8 cellular contexts compared by ENCODE assay signal in genomic region chr3:182258538-182259177, GRCh38.
DNase-seq lines count a peak whose midpoint lies in the region; ATAC-seq and TF ChIP-seq lines count a peak whose summit lies in the region.

No MANE protein-coding gene starts in this region.

- no peaks in the 10 kb centered on the region for H3K4me1 Mint-ChIP-seq in activated naive CD8-positive, alpha-beta T cell treated with anti-CD3 and anti-CD28 coated beads, Interleukin-2, amount 50 U/mL, for 24 hours

- no peak overlapping the region for H3K27ac ChIP-seq in upper lobe of right lung

- H3K27me3 ChIP-seq in upper lobe of right lung: peaks cover 8% of the 10 kb centered on the region
- H3K27me3 ChIP-seq in MG63: peaks cover 3% of the 10 kb centered on the region

- H3K36me3 ChIP-seq in upper lobe of right lung: no peaks in the 10 kb centered on the region
- no peaks in the 10 kb centered on the region for H3K36me3 ChIP-seq in MG63

- H3K9me3 Mint-ChIP-seq in activated naive CD8-positive, alpha-beta T cell treated with anti-CD3 and anti-CD28 coated beads, Interleukin-2, amount 50 U/mL, for 24 hours: no peaks in the 10 kb centered on the region

- no peak overlapping the region for H3K27ac Mint-ChIP-seq in activated naive CD8-positive, alpha-beta T cell treated with anti-CD3 and anti-CD28 coated beads, Interleukin-2, amount 50 U/mL, for 24 hours

- no peaks in the 10 kb centered on the region for H3K4me1 ChIP-seq in upper lobe of right lung

- H3K9me3 ChIP-seq in upper lobe of right lung (no peaks in the 10 kb centered on the region), MG63 (no peaks in the 10 kb centered on the region)

- peak; percentile 48 for DNase-seq in DMS53 treated with DMSO at 0.1 percent for 48 hours (lab: John Stamatoyannopoulos, UW; ENCODE audit: unreplicated experiment)
- DNase-seq in LoVo (ENCODE audit: low spot score): peak; percentile 54
- peak; percentile 72 for DNase-seq in SK-MEL-5 (ENCODE audit: low read depth, low spot score)
- DNase-seq in left ventricle myocardium superior: no peak
- DNase-seq in upper lobe of right lung: no peak
- no peak for DNase-seq in activated naive CD8-positive, alpha-beta T cell treated with anti-CD3 and anti-CD28 coated beads, Interleukin-2, amount 50 U/mL, for 24 hours
- no peak for DNase-seq in stimulated activated CD8-positive, alpha-beta memory T cell treated with anti-CD3 and anti-CD28 coated beads, Interleukin-4, amount 100 ng/mL, for 48 hours
- no peak for DNase-seq in MG63

- intact Hi-C loops in left ventricle myocardium superior (cut with micrococcal nuclease) (loop anchor here (10.0 kb wide), 1 partner anchor 544 kb away; the partner anchor contains the start of gene SOX2), upper lobe of right lung (cut with DNase I) (no loop called here)

- ATAC-seq in left ventricle myocardium superior (peak; percentile 53), upper lobe of right lung (peak; percentile 59)
- ATAC-seq in activated naive CD8-positive, alpha-beta T cell treated with anti-CD3 and anti-CD28 coated beads, Interleukin-2, amount 50 U/mL, for 24 hours: no peak

- no peak overlapping the region for H3K4me3 ChIP-seq in upper lobe of right lung
- no peak overlapping the region for H3K4me3 ChIP-seq in MG63

- no peaks in the 10 kb centered on the region for H3K36me3 Mint-ChIP-seq in activated naive CD8-positive, alpha-beta T cell treated with anti-CD3 and anti-CD28 coated beads, Interleukin-2, amount 50 U/mL, for 24 hours (ENCODE audit: low read depth)

- peaks cover 2% of the 10 kb centered on the region for H3K27me3 Mint-ChIP-seq in activated naive CD8-positive, alpha-beta T cell treated with anti-CD3 and anti-CD28 coated beads, Interleukin-2, amount 50 U/mL, for 24 hours

- no peak overlapping the region for H3K4me3 Mint-ChIP-seq in activated naive CD8-positive, alpha-beta T cell treated with anti-CD3 and anti-CD28 coated beads, Interleukin-2, amount 50 U/mL, for 24 hours

- TF ChIP-seq CTCF in upper lobe of right lung (IDR thresholded peaks at IDR 0.05): peak; percentile 53

- in situ Hi-C loops in SK-MEL-5 (cut with HindIII; ENCODE audit: low pct_unique_long_range_greater_than_20kb, low sequenced_read_pairs): no loop called here

Comparison
In these comparisons a context has a peak if more than half of its experiments do, and no peak if none do; other contexts are left out.
1. DNase-seq: peak in DMS53 treated with DMSO at 0.1 percent for 48 hours (single experiment), LoVo (single experiment) and SK-MEL-5 (single experiment); none in left ventricle myocardium superior (single experiment), upper lobe of right lung (single experiment), activated naive CD8-positive, alpha-beta T cell treated with anti-CD3 and anti-CD28 coated beads, Interleukin-2, amount 50 U/mL, for 24 hours (single experiment), stimulated activated CD8-positive, alpha-beta memory T cell treated with anti-CD3 and anti-CD28 coated beads, Interleukin-4, amount 100 ng/mL, for 48 hours (single experiment) and MG63 (single experiment).